ENCODE assay signal across 9 cellular contexts in the genomic region with DNA sequence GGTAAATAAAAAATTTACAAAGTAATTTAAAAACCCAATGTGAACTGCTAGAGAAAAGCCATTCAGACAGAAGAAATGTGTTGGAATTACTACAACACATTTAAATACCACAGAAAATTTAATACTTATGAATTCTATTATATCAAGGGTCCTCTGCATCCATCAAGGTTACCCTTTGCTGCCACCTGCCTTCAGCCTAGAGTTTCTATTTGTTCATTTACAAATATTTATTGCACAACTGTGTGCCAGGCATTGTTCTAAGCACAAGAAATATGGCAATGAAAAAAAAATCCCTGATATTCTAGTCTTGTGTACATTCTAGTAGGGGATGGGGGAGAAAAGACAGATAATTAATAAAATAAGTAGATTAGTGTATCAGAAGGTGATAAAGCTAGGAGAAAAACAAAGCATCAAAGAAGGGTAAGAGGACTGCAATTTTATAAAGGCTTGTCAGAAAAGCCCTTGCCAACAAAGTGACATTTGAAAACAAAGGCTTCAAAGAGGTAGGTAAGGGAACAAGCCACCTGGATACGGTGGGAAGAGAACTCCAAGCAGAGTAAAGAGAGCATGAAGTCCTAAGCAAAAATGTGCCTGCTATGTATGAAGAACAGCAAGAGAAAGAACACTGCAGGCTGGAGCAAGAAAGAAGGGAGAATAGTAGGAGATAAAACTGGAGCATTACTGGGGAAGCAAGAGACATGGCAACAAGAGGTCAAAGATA. TPM values are rescaled to one million over a fixed set of nuclear protein-coding genes. Genes with fewer than 3 reads are reported as not detected.
A peak's percentile ranks its signal among the peaks of the same experiment; 100 is the strongest.
DNase-seq lines count a peak whose midpoint lies in the region; ATAC-seq, FAIRE-seq and TF ChIP-seq lines count a peak whose summit lies in the region.
"Had no signal": no experiment of that assay in that cellular context is flagged by ENCODE, and none has a peak within 500 bp of the region (broad histone marks: within the 10 kb centered on the region; RNA-seq: fewer than 3 reads in every experiment).

No MANE protein-coding gene starts in this region.

- H3K36me3 ChIP-seq in A673 (ENCODE audit: insufficient read depth, low read length, poor library complexity, severe bottlenecking) (peaks cover 79% of the 10 kb centered on the region), H7 (replicated peaks; ENCODE audit: control insufficient read depth, insufficient read depth, low read length) (peaks cover 21% of the 10 kb centered on the region)

- H3K4me1 ChIP-seq in A673 (ENCODE audit: insufficient read depth, low read length, poor library complexity, severe bottlenecking) (no peaks in the 10 kb centered on the region), foreskin keratinocyte (peaks cover 6% of the 10 kb centered on the region)

- H3K4me3 ChIP-seq in A673 (ENCODE audit: low read depth, low read length, poor library complexity, severe bottlenecking) (no peak overlapping the region), H7 (ENCODE audit: insufficient read depth, low read depth, low read length) (no peak overlapping the region)

- intact Hi-C loops in A673 (cut with micrococcal nuclease; ENCODE audit: unreplicated experiment) = no loop called here

- BruUV-seq in A673 (replicated peaks; lab: Mats Ljungman, UMichigan) = no TSS peak

- DNase-seq in A673 (ENCODE audit: low spot score) (no peak), ELR (ENCODE audit: low read depth) (peak; percentile 20), RWPE1 (ENCODE audit: low spot score) (peak; percentile 12), foreskin keratinocyte (no peak), H7 (no peak), RCC 7860 (ENCODE audit: low spot score) (no peak)
- no peak for DNase-seq in activated CD4-positive, CD25-positive, alpha-beta regulatory T cell treated with anti-CD3 and anti-CD28 coated beads, Interleukin-2, amount 50 U/mL, for 72 hours
- DNase-seq: immature natural killer cell had no signal

- TF ChIP-seq CTCF in A673 (conservative IDR thresholded peaks at IDR 0.05; ENCODE audit: low read depth, low read length) (0 out of 2 replicates have a peak, but pooled peaks have one; percentile 24), RWPE1 (conservative IDR thresholded peaks at IDR 0.05; ENCODE audit: low read depth) (no peak), foreskin keratinocyte (conservative IDR thresholded peaks at IDR 0.05) (peak; percentile 53)

- H3K27me3 ChIP-seq in A673 (replicated peaks; ENCODE audit: insufficient read depth, low read depth, low read length, poor library complexity) (no peaks in the 10 kb centered on the region), foreskin keratinocyte (no peaks in the 10 kb centered on the region), H7 (ENCODE audit: control insufficient read depth, insufficient read depth, low read length) (no peaks in the 10 kb centered on the region)

- H3K27ac ChIP-seq in A673 (ENCODE audit: low read depth, low read length, poor library complexity, severe bottlenecking) (no peak overlapping the region), RWPE1 (no peak overlapping the region), foreskin keratinocyte (no peak overlapping the region)

- ATAC-seq in foreskin keratinocyte (no peak), HG02852 (IDR thresholded peaks at IDR 0.05; ENCODE audit: unreplicated experiment) (no peak)

- FAIRE-seq in RCC 7860 (lab: Jason Lieb, UNC) = no peak

- H3K9me3 ChIP-seq in A673 (ENCODE audit: low read depth, low read length, poor library complexity, severe bottlenecking) = no peaks in the 10 kb centered on the region

- POLR2A ChIA-PET in A673 (lab: Charles Lee; ENCODE audit: low non-redundant PET) (no interaction called here), RWPE1 (lab: Yijun Ruan, JAX; ENCODE audit: low non-redundant PET) (no interaction called here)

- CTCF ChIA-PET in A673 (lab: Charles Lee) = no interaction called here
- CTCF ChIA-PET in RWPE1 (lab: Yijun Ruan, JAX) = interaction anchor here (0.6 kb wide), 1 partner anchor 459 kb away, joined by 4 read pairs; no protein-coding TSS in a partner anchor

RNA-seq across cellular contexts. Expression of a gene that starts 59.1 kb away (rescaled TPM):
- total RNA-seq in A673 (2021) (not detected in 2 replicates), foreskin keratinocyte (not detected in 2 replicates)
- not detected in 2 replicates for polyA plus RNA-seq in foreskin keratinocyte
- not detected in 2 replicates for total RNA-seq in H7 (2014; rRNA removed; shearing (Covaris generic))

Comparison
In these comparisons a context has a peak if more than half of its experiments do, and no peak if none do; other contexts are left out.
1. DNase-seq: peak in ELR (single experiment) and RWPE1 (single experiment); none in A673 (single experiment), foreskin keratinocyte (0 of 2), H7 (single experiment), RCC 7860 (single experiment) and activated CD4-positive, CD25-positive, alpha-beta regulatory T cell treated with anti-CD3 and anti-CD28 coated beads, Interleukin-2, amount 50 U/mL, for 72 hours (single experiment).